ENCODE assay signal across 1 cellular context in genomic region chr2:217622664-217623063, GRCh38.
TF ChIP-seq lines count a peak whose summit lies in the region.

No MANE protein-coding gene starts in this region.

TF ChIP-seq in IMR-90, 13 proteins besides CTCF, POLR2A, EP300 and RAD21 (continued from another document):
- TF ChIP-seq USF2 (IDR thresholded peaks at IDR 0.05; ENCODE audit: low read depth, low read length): no peak
- TF ChIP-seq ELK1 (IDR thresholded peaks at IDR 0.05; ENCODE audit: borderline replicate concordance, low read depth, low read length): no peak
- no peak for TF ChIP-seq CEBPB (IDR thresholded peaks at IDR 0.05; ENCODE audit: low read depth, low read length)
- TF ChIP-seq FOS (IDR thresholded peaks at IDR 0.05; ENCODE audit: low read depth, low read length): no peak
- TF ChIP-seq MXI1 (IDR thresholded peaks at IDR 0.05; ENCODE audit: borderline replicate concordance, low read depth, low read length): no peak
- no peak for TF ChIP-seq SMC3 (IDR thresholded peaks at IDR 0.05; ENCODE audit: low read depth, low read length)
- no peak for TF ChIP-seq CHD1 (IDR thresholded peaks at IDR 0.05; ENCODE audit: low read depth, low read length)
